ENCODE assay signal across 11 cellular contexts in genomic region chr19:10450853-10451609, GRCh38. TPM values are rescaled to one million over a fixed set of nuclear protein-coding genes. Genes with fewer than 3 reads are reported as not detected.
DNase-seq lines count a peak whose midpoint lies in the region; ATAC-seq and TF ChIP-seq lines count a peak whose summit lies in the region.
"Had no signal": no experiment of that assay in that cellular context is flagged by ENCODE, and none has a peak within 500 bp of the region (broad histone marks: within the 10 kb centered on the region; RNA-seq: fewer than 3 reads in every experiment).

No MANE protein-coding gene starts in this region.

- POLR2A ChIA-PET in Panc1 (lab: Charles Lee), result no interaction called here

- in situ Hi-C loops in Panc1 (cut with HindIII; ENCODE audit: low pct_unique_long_range_greater_than_20kb, low sequenced_read_pairs), result no loop called here

- H3K9me3 ChIP-seq in Panc1 (ENCODE audit: control insufficient read depth, insufficient read depth, low read depth, low read length), result no peaks in the 10 kb centered on the region
- no peaks in the 10 kb centered on the region for H3K9me3 ChIP-seq in vagina
- H3K9me3 ChIP-seq: prostate gland had no signal

- H3K27me3 ChIP-seq in Panc1 (ENCODE audit: control insufficient read depth, insufficient read depth, low read length), result no peaks in the 10 kb centered on the region
- H3K27me3 ChIP-seq in foreskin keratinocyte, result peaks cover 39% of the 10 kb centered on the region
- no peaks in the 10 kb centered on the region for H3K27me3 ChIP-seq in vagina

- TF ChIP-seq CTCF in Panc1 (IDR thresholded peaks at IDR 0.05), result no peak
- no peak for TF ChIP-seq CTCF in foreskin keratinocyte (conservative IDR thresholded peaks at IDR 0.05)
- no peak for TF ChIP-seq CTCF in vagina (IDR thresholded peaks at IDR 0.05)

- H3K4me1 ChIP-seq in Panc1 (ENCODE audit: control insufficient read depth, insufficient read depth, low read length), result no peaks in the 10 kb centered on the region
- no peaks in the 10 kb centered on the region for H3K4me1 ChIP-seq in foreskin keratinocyte
- no peaks in the 10 kb centered on the region for H3K4me1 ChIP-seq in vagina
- H3K4me1 ChIP-seq: prostate gland had no signal

- CTCF ChIA-PET in Panc1 (lab: Charles Lee), result interaction anchor here (1.1 kb wide), 1 partner anchor 25 kb away, joined by 4 read pairs; no protein-coding TSS in a partner anchor

- no peak for TF ChIP-seq POLR2A in vagina (IDR thresholded peaks at IDR 0.05)

- peak; percentile 82 for ATAC-seq in Panc1
- peak; percentile 40 for ATAC-seq in foreskin keratinocyte

- H3K4me3 ChIP-seq in Panc1 (ENCODE audit: low read depth in 2 of 2, low read length in 2 of 2) (no peak overlapping the region), vagina (no peak overlapping the region)
- H3K4me3 ChIP-seq: prostate gland had no signal

- no TSS peak for BruUV-seq in Panc1 (replicated peaks; lab: Mats Ljungman, UMichigan)

- H3K36me3 ChIP-seq in Panc1 (ENCODE audit: control insufficient read depth, insufficient read depth, low read length) (no peaks in the 10 kb centered on the region), vagina (peaks cover 0 to 18% of the 10 kb centered on the region in 2 donors)
- H3K36me3 ChIP-seq: prostate gland had no signal

- peak; percentile 44 for DNase-seq in CMK (ENCODE audit: low read depth)
- DNase-seq in ELR (ENCODE audit: low read depth), result peak; percentile 53
- no peak for DNase-seq in Panc1 (ENCODE audit: low read depth, low spot score)
- no peak for DNase-seq in foreskin keratinocyte
- no peak for DNase-seq in vagina (ENCODE audit: extremely low spot score in 2 of 2)
- DNase-seq in AG08396 (ENCODE audit: low spot score), result no peak
- no peak for DNase-seq in GOT3 (lab: John Stamatoyannopoulos, UW)
- no peak for DNase-seq in NCI-H1105 (lab: John Stamatoyannopoulos, UW)
- DNase-seq: NCI-H1694 treated with DMSO at 0.1 percent for 48 hours, T-helper 1 cell had no signal

- no peak overlapping the region for H3K27ac ChIP-seq in Panc1 (ENCODE audit: low read length)
- H3K27ac ChIP-seq in foreskin keratinocyte, result no peak overlapping the region
- H3K27ac ChIP-seq in vagina, result no peak overlapping the region
- H3K27ac ChIP-seq: prostate gland had no signal

- intact Hi-C loops in Panc1 (cut with micrococcal nuclease; ENCODE audit: unreplicated experiment) (no loop called here), vagina (cut with DNase I) (no loop called here)

RNA-seq across cellular contexts. Expression of gene PDE4A, which starts 30.7 kb away (rescaled TPM):
- total RNA-seq in Panc1 (2021; ENCODE audit: unreplicated experiment), result 25.8 TPM
- 23.8 TPM for polyA plus RNA-seq in Panc1 (2012; ENCODE audit: insufficient read length)
- 0.28 and 0.58 TPM in 2 replicates for total RNA-seq in foreskin keratinocyte
- polyA plus RNA-seq in foreskin keratinocyte, result 0.31 and 0.47 TPM in 2 replicates
- total RNA-seq in vagina, result 16.7 TPM

RNA-seq across cellular contexts. Expression of gene CDC37, which starts 47.7 kb away (rescaled TPM):
- total RNA-seq in Panc1 (2021; ENCODE audit: unreplicated experiment), result 162 TPM
- 300 TPM for polyA plus RNA-seq in Panc1 (2012; ENCODE audit: insufficient read length)
- total RNA-seq in foreskin keratinocyte, result 231 and 249 TPM in 2 replicates
- polyA plus RNA-seq in foreskin keratinocyte, result 286 and 295 TPM in 2 replicates
- total RNA-seq in vagina, result 112 TPM

RNA-seq across cellular contexts. Expression of gene KEAP1, which starts 52.1 kb away (rescaled TPM):
- total RNA-seq in Panc1 (2021; ENCODE audit: unreplicated experiment) (102 TPM), foreskin keratinocyte (58.4 and 59.2 TPM in 2 replicates), vagina (53.5 TPM)
- polyA plus RNA-seq in Panc1 (2012; ENCODE audit: insufficient read length), result 153 TPM
- 53.8 and 57.2 TPM in 2 replicates for polyA plus RNA-seq in foreskin keratinocyte

Comparison
In these comparisons a context has a peak if more than half of its experiments do, and no peak if none do; other contexts are left out.
1. DNase-seq: peak in CMK (single experiment) and ELR (single experiment); none in Panc1 (single experiment), foreskin keratinocyte (0 of 2), vagina (0 of 2), AG08396 (single experiment), GOT3 (single experiment) and NCI-H1105 (single experiment).
2. RNA of gene PDE4A, which starts 30.7 kb away (total RNA-seq): 25.8 TPM in Panc1 (single experiment) and 16.7 TPM in vagina (single experiment); 0.28 to 0.58 TPM in foreskin keratinocyte; every median in the first group is over 10 times any median in the second.